16 cellular contexts compared by ENCODE assay signal in the genomic region with DNA sequence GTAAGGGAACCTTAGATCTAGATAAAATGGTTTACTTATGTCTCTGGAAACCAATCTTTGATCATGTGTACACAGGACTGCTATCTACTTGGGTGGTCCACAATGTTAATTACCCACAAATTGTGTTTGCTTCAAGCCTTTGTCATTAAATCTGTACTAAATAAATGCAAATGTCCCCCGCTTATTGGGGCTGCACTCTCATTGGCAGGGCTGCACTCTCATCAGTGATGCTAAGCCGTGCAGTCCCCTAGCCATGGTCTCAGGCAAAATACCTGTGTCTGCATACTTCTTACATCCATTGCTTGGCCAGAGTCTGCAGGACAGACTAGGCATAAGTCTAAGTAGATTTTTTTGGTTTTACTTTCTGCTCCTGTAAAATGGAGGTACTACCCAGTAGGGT.
DNase-seq lines count a peak whose midpoint lies in the region; ATAC-seq and TF ChIP-seq lines count a peak whose summit lies in the region.
"Had no signal": no experiment of that assay in that cellular context is flagged by ENCODE, and none has a peak within 500 bp of the region (broad histone marks: within the 10 kb centered on the region; RNA-seq: fewer than 3 reads in every experiment).

No MANE protein-coding gene starts in this region.

- no peak overlapping the region for H2BK15ac ChIP-seq in mesenchymal stem cell (ENCODE audit: low read depth, poor library complexity, severe bottlenecking)

- no peak overlapping the region for H3K18ac ChIP-seq in mesenchymal stem cell (ENCODE audit: low read depth in 1 of 2, low read length in 2 of 2)

- H4K8ac ChIP-seq in mesenchymal stem cell (ENCODE audit: low read length) = no peak overlapping the region

- no peaks in the 10 kb centered on the region for H3K9me3 ChIP-seq in HUES6 (ENCODE audit: control insufficient read depth, insufficient read depth, low read depth, low read length)
- no peaks in the 10 kb centered on the region for H3K9me3 ChIP-seq in mesenchymal stem cell (ENCODE audit: control insufficient read depth, low read length)

- H3K36me3 Mint-ChIP-seq in WTC11 = peaks cover 79% of the 10 kb centered on the region
- H3K36me3 Mint-ChIP-seq in CD14-positive monocyte = peaks cover 58 to 64% of the 10 kb centered on the region in 2 donors
- peaks cover 100% of the 10 kb centered on the region for H3K36me3 Mint-ChIP-seq in activated T-helper 17 cell treated with anti-CD3 and anti-CD28 coated beads, Interleukin-2, amount 50 U/mL, for 72 hours (ENCODE audit: low read depth)

- peak; percentile 86 for ATAC-seq in WTC11
- no peak for ATAC-seq in activated T-helper 17 cell treated with anti-CD3 and anti-CD28 coated beads, Interleukin-2, amount 50 U/mL, for 72 hours (replicated peaks)
- ATAC-seq: K562 had no signal

- no peak overlapping the region for H2BK5ac ChIP-seq in mesenchymal stem cell (ENCODE audit: low read depth, low read length, poor library complexity, severe bottlenecking)

- H3K27me3 ChIP-seq in HUES6 (ENCODE audit: control insufficient read depth, insufficient read depth, low read length) (no peaks in the 10 kb centered on the region), mesenchymal stem cell (ENCODE audit: control insufficient read depth in 1 of 2, insufficient read depth in 1 of 2, low read length in 2 of 2) (no peaks in the 10 kb centered on the region)
- H3K27me3 ChIP-seq: BLaER1 treated with 17β-estradiol and CSF1 and Interleukin-3, amounts not matched to agents 10 nM and 100 nM had no signal

- no peak overlapping the region for H2BK12ac ChIP-seq in mesenchymal stem cell (ENCODE audit: low read length in 2 of 2)

- no peak overlapping the region for H3K14ac ChIP-seq in mesenchymal stem cell (ENCODE audit: low read length in 2 of 2)

- H3K4me3 Mint-ChIP-seq in WTC11 = no peak overlapping the region
- no peak overlapping the region for H3K4me3 Mint-ChIP-seq in CD14-positive monocyte
- H3K4me3 Mint-ChIP-seq in activated T-helper 17 cell treated with anti-CD3 and anti-CD28 coated beads, Interleukin-2, amount 50 U/mL, for 72 hours = no peak overlapping the region
- H3K4me3 Mint-ChIP-seq: B cell; CD8-positive, alpha-beta memory T cell had no signal

- no peak overlapping the region for H3K23ac ChIP-seq in mesenchymal stem cell (ENCODE audit: low read length in 2 of 2)

- H3K27me3 Mint-ChIP-seq in WTC11 (ENCODE audit: low read depth) = no peaks in the 10 kb centered on the region
- no peaks in the 10 kb centered on the region for H3K27me3 Mint-ChIP-seq in CD14-positive monocyte (ENCODE audit: low read depth in 3 of 3)
- H3K27me3 Mint-ChIP-seq in activated T-helper 17 cell treated with anti-CD3 and anti-CD28 coated beads, Interleukin-2, amount 50 U/mL, for 72 hours = no peaks in the 10 kb centered on the region
- H3K27me3 Mint-ChIP-seq: B cell; CD4-positive, CD25-positive, alpha-beta regulatory T cell; CD8-positive, alpha-beta memory T cell had no signal

- H3K4me2 ChIP-seq in mesenchymal stem cell (ENCODE audit: low read length, poor library complexity, severe bottlenecking) = no peak overlapping the region
- H3K4me2 ChIP-seq: BLaER1 treated with 17β-estradiol and CSF1 and Interleukin-3, amounts not matched to agents 10 nM and 100 nM had no signal

- intact Hi-C loops in CD14-positive monocyte (cut with micrococcal nuclease) = no loop called here

- H3K4me1 ChIP-seq in HUES6 (ENCODE audit: control insufficient read depth, insufficient read depth, low read length) (peaks cover 31% of the 10 kb centered on the region), mesenchymal stem cell (ENCODE audit: control insufficient read depth, insufficient read depth, low read depth, low read length) (no peaks in the 10 kb centered on the region)
- H3K4me1 ChIP-seq: BLaER1 treated with 17β-estradiol and CSF1 and Interleukin-3, amounts not matched to agents 10 nM and 100 nM had no signal

- H3K4me1 Mint-ChIP-seq in WTC11 (peaks cover 19% of the 10 kb centered on the region), CD14-positive monocyte (no peaks in the 10 kb centered on the region)
- no peaks in the 10 kb centered on the region for H3K4me1 Mint-ChIP-seq in activated T-helper 17 cell treated with anti-CD3 and anti-CD28 coated beads, Interleukin-2, amount 50 U/mL, for 72 hours
- H3K4me1 Mint-ChIP-seq: B cell had no signal

- no peak overlapping the region for H3K4ac ChIP-seq in mesenchymal stem cell (ENCODE audit: low read depth in 1 of 2, low read length in 2 of 2)

- H2BK120ac ChIP-seq in mesenchymal stem cell (ENCODE audit: low read depth, low read length) = no peak overlapping the region

- WGBS in mesenchymal stem cell = 100% methylated on average over 2 of the region's 2 CpGs

- H3K9ac ChIP-seq in HUES6 (ENCODE audit: low read length) (peak overlapping the region; percentile 22), mesenchymal stem cell (ENCODE audit: low read length) (no peak overlapping the region)
- H3K9ac ChIP-seq: BLaER1 treated with 17β-estradiol and CSF1 and Interleukin-3, amounts not matched to agents 10 nM and 100 nM; GM23248 had no signal

- H2AK5ac ChIP-seq in mesenchymal stem cell (ENCODE audit: low read length, severe bottlenecking) = no peak overlapping the region

- no peak overlapping the region; the same call in 1 of the 2 replicates for H3K4me3 ChIP-seq in HUES6 (ENCODE audit: low read depth, low read length)
- H3K4me3 ChIP-seq in mesenchymal stem cell (ENCODE audit: insufficient read depth in 1 of 2, low read depth in 1 of 2, low read length in 2 of 2) = no peak overlapping the region
- H3K4me3 ChIP-seq: GM23248, K562 had no signal

- H3K27ac ChIP-seq in HUES6 (ENCODE audit: low read depth, low read length) = peak overlapping the region; percentile 81; the same call in 1 of the 2 replicates
- no peak overlapping the region for H3K27ac ChIP-seq in mesenchymal stem cell (ENCODE audit: low read length, poor library complexity, severe bottlenecking)
- H3K27ac ChIP-seq: BLaER1 treated with 17β-estradiol and CSF1 and Interleukin-3, amounts not matched to agents 10 nM and 100 nM; GM23248 had no signal

- H3K9me3 Mint-ChIP-seq in WTC11 (peaks cover 37% of the 10 kb centered on the region), CD14-positive monocyte (peaks cover 6 to 28% (median 13%) of the 10 kb centered on the region in 7 donors)
- peaks cover 17% of the 10 kb centered on the region for H3K9me3 Mint-ChIP-seq in activated T-helper 17 cell treated with anti-CD3 and anti-CD28 coated beads, Interleukin-2, amount 50 U/mL, for 72 hours

- no peak for TF ChIP-seq CTCF in WTC11 (IDR thresholded peaks at IDR 0.05)
- TF ChIP-seq CTCF in CD14-positive monocyte (IDR thresholded peaks at IDR 0.05) = no peak

- POLR2A ChIA-PET in WTC11 (lab: Charles Lee) = no interaction called here

- H4K91ac ChIP-seq in mesenchymal stem cell (ENCODE audit: low read length) = no peak overlapping the region

- peaks cover 7% of the 10 kb centered on the region for H3K79me1 ChIP-seq in mesenchymal stem cell (replicated peaks; ENCODE audit: low read length, poor library complexity, severe bottlenecking)

- peak overlapping the region; percentile 30; the same call in 1 of the 2 replicates for H3K27ac Mint-ChIP-seq in WTC11
- H3K27ac Mint-ChIP-seq in CD14-positive monocyte = no peak overlapping the region
- H3K27ac Mint-ChIP-seq in activated T-helper 17 cell treated with anti-CD3 and anti-CD28 coated beads, Interleukin-2, amount 50 U/mL, for 72 hours = no peak overlapping the region
- H3K27ac Mint-ChIP-seq: B cell; CD4-positive, CD25-positive, alpha-beta regulatory T cell; CD8-positive, alpha-beta memory T cell had no signal

- H3K36me3 ChIP-seq in HUES6 (ENCODE audit: control insufficient read depth, insufficient read depth, low read length) (peaks cover 55% of the 10 kb centered on the region), mesenchymal stem cell (ENCODE audit: control insufficient read depth in 1 of 2, insufficient read depth in 2 of 2, low read depth in 1 of 2, low read length in 2 of 2) (peaks cover 6 to 80% of the 10 kb centered on the region in 2 experiments)

- DNase-seq in WTC11 (ENCODE audit: low spot score) (no peak), iPS DF 4.7 (ENCODE audit: extremely low read depth, low spot score) (peak; percentile 0), CD14-positive monocyte (ENCODE audit: low spot score) (no peak), mesenchymal stem cell (no peak)
- DNase-seq: CD4-positive, CD25-positive, alpha-beta regulatory T cell; CD8-positive, alpha-beta memory T cell; COR-L47; DMS 273 treated with DMSO at 0.1 percent for 48 hours; GM23248; HCEC 1CT; IMR-90 had no signal

- CTCF ChIA-PET in WTC11 (lab: Charles Lee) = no interaction called here

- no peak overlapping the region for H2AFZ ChIP-seq in mesenchymal stem cell (ENCODE audit: low read depth, low read length)
- H2AFZ ChIP-seq: GM23248 had no signal

TF ChIP-seq in WTC11, 78 proteins besides CTCF, POLR2A, EP300 and RAD21 (continues in another document):
- TF ChIP-seq, protein P1, sequence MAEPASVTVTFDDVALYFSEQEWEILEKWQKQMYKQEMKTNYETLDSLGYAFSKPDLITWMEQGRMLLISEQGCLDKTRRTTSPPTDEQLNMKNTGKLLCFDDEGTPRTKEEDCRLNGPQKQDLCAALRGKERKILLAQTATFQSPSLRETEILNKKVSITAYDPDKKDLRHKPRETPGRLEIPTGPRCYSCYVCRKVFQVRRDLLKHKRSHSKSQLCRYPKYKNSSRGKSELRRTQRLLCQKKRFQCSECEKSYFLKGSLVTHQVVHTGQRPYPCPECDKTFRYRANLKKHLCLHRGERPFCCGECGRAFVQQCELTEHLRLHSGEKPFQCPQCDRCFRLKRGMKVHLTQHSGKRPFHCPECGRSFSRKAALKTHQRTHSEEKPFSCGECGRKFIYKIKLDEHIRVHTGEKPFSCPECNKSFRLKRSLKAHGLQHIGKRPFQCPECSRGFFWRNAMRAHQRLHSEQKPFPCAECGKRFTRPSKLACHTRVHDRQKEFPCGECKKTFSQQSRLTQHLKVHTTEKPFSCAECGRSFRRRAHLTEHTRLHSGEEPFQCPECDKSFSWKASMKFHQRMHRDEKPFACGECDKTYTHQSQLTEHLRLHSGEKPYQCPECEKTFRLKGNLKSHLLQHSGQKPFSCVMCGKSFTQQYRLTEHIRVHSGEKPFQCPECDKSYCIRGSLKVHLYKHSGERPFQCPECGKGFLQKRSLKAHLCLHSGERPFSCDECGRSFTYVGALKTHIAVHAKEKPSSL (CRISPR knock-in tag; conservative IDR thresholded peaks at IDR 0.05) = no peak
- TF ChIP-seq, protein P2, sequence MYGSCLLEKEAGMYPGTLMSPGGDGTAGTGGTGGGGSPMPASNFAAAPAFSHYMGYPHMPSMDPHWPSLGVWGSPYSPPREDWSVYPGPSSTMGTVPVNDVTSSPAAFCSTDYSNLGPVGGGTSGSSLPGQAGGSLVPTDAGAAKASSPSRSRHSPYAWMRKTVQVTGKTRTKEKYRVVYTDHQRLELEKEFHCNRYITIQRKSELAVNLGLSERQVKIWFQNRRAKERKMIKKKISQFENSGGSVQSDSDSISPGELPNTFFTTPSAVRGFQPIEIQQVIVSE (CRISPR knock-in tag; IDR thresholded peaks at IDR 0.05; ENCODE audit: borderline replicate concordance) = no peak
- TF ChIP-seq FOXP1 (CRISPR knock-in tag; IDR thresholded peaks at IDR 0.05; ENCODE audit: borderline replicate concordance) (no peak), JUN (CRISPR knock-in tag; IDR thresholded peaks at IDR 0.05) (no peak), NR3C1 (CRISPR knock-in tag; conservative IDR thresholded peaks at IDR 0.05; ENCODE audit: low read depth) (no peak), CBFB (CRISPR knock-in tag; IDR thresholded peaks at IDR 0.05; ENCODE audit: low read depth) (no peak), NR2C2 (CRISPR knock-in tag; IDR thresholded peaks at IDR 0.05) (no peak)
